1 cellular context compared by ENCODE assay signal in the genomic region with DNA sequence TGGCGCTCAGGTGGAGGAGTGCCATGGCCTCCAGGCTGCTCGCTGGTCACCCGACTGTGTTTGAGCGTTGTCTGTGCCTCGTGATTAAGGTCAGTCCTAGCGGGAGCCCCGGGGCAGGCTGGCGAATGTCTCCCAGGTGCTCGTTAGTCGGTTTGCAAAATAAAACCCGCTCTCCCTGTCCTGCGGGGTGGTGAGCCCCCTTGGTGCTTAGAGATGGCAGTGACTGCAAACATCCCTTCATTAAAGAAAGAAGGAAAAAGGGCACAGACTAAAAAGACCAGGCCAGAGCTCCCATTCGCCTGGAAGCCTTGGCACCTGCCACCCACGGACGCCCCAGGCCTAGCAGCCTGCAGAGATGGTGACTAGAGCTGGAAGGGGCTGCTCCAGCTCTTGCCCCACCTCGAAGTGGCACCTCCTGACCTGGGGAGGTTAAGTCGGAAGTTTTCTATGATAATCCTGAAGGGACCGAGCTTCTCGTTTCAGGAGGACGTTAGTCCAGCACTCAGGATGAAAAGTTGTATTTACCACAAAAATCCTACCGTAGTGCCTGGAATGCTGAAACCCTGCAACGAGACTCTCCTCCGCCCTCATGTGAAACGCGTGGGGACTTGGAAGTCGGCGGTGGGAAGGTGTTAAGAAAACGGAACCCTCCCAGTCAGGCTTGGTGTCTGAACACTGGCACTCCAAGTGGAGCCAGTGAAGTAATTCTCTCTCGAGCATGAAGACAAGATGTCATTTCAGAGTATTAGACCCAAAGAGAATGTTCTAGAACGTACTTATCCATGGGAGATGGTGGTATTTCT.
TF ChIP-seq lines count a peak whose summit lies in the region.

No MANE protein-coding gene starts in this region.

TF ChIP-seq in K562, 482 proteins besides CTCF, POLR2A, EP300 and RAD21:
- TF ChIP-seq, protein P1, sequence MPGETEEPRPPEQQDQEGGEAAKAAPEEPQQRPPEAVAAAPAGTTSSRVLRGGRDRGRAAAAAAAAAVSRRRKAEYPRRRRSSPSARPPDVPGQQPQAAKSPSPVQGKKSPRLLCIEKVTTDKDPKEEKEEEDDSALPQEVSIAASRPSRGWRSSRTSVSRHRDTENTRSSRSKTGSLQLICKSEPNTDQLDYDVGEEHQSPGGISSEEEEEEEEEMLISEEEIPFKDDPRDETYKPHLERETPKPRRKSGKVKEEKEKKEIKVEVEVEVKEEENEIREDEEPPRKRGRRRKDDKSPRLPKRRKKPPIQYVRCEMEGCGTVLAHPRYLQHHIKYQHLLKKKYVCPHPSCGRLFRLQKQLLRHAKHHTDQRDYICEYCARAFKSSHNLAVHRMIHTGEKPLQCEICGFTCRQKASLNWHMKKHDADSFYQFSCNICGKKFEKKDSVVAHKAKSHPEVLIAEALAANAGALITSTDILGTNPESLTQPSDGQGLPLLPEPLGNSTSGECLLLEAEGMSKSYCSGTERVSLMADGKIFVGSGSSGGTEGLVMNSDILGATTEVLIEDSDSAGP (CRISPR knock-in tag; IDR thresholded peaks at IDR 0.05) = no peak
- TF ChIP-seq LEF1 (IDR thresholded peaks at IDR 0.05) = no peak
